In genomic region chr2:16615687-16616615, GRCh38 we compare ENCODE assay signal across 16 cellular contexts. TPM values are rescaled to one million over a fixed set of nuclear protein-coding genes. Genes with fewer than 3 reads are reported as not detected.
DNase-seq lines count a peak whose midpoint lies in the region; ATAC-seq and TF ChIP-seq lines count a peak whose summit lies in the region.
"Had no signal": no experiment of that assay in that cellular context is flagged by ENCODE, and none has a peak within 500 bp of the region (broad histone marks: within the 10 kb centered on the region; RNA-seq: fewer than 3 reads in every experiment).

No MANE protein-coding gene starts in this region.

- no peak for TF ChIP-seq POLR2A in heart left ventricle (IDR thresholded peaks at IDR 0.05)

- peaks cover 92 to 94% of the 10 kb centered on the region in 2 donors for H3K36me3 Mint-ChIP-seq in CD14-positive monocyte
- no peaks in the 10 kb centered on the region for H3K36me3 Mint-ChIP-seq in WTC11
- H3K36me3 Mint-ChIP-seq in neural crest cell (ENCODE audit: low read depth), result peaks cover 3% of the 10 kb centered on the region
- H3K36me3 Mint-ChIP-seq in CD8-positive, alpha-beta T cell, result no peaks in the 10 kb centered on the region

- H3K4me1 ChIP-seq in heart left ventricle (peaks cover 0 to 52% (median 26%) of the 10 kb centered on the region in 12 donors), BE2C (peaks cover 6% of the 10 kb centered on the region; the same call in 1 of the 2 replicates)
- no peaks in the 10 kb centered on the region for H3K4me1 ChIP-seq in CD8-positive, alpha-beta T cell (ENCODE audit: insufficient read depth, low read length)
- H3K4me1 ChIP-seq: parathyroid adenoma had no signal

- H3K27ac Mint-ChIP-seq in CD14-positive monocyte (peak overlapping the region in 2 of 7 donors; percentile 5 to 90), WTC11 (no peak overlapping the region), neural crest cell (ENCODE audit: unreplicated experiment) (peak overlapping the region; percentile 10)
- no peak overlapping the region for H3K27ac Mint-ChIP-seq in CD8-positive, alpha-beta T cell
- H3K27ac Mint-ChIP-seq: activated naive CD8-positive, alpha-beta T cell treated with anti-CD3 and anti-CD28 coated beads, Interleukin-2, amount 50 U/mL, for 24 hours had no signal

- H3K9me3 Mint-ChIP-seq in CD14-positive monocyte (peaks cover 0 to 2% (median 0%) of the 10 kb centered on the region in 7 donors), WTC11 (no peaks in the 10 kb centered on the region), neural crest cell (no peaks in the 10 kb centered on the region)
- H3K9me3 Mint-ChIP-seq in CD8-positive, alpha-beta T cell, result no peaks in the 10 kb centered on the region
- H3K9me3 Mint-ChIP-seq: activated naive CD8-positive, alpha-beta T cell treated with anti-CD3 and anti-CD28 coated beads, Interleukin-2, amount 50 U/mL, for 24 hours had no signal

- H3K9me3 ChIP-seq in heart left ventricle, result no peaks in the 10 kb centered on the region
- H3K9me3 ChIP-seq in CD8-positive, alpha-beta T cell (ENCODE audit: low read length), result no peaks in the 10 kb centered on the region
- no peaks in the 10 kb centered on the region for H3K9me3 ChIP-seq in BE2C
- H3K9me3 ChIP-seq: colonic mucosa, tibial artery had no signal

- H3K27me3 Mint-ChIP-seq in CD14-positive monocyte (ENCODE audit: low read depth in 3 of 3) (no peaks in the 10 kb centered on the region), WTC11 (ENCODE audit: low read depth) (no peaks in the 10 kb centered on the region), neural crest cell (ENCODE audit: low read depth) (no peaks in the 10 kb centered on the region)
- no peaks in the 10 kb centered on the region for H3K27me3 Mint-ChIP-seq in CD8-positive, alpha-beta T cell (ENCODE audit: low read depth)

- DNase-seq in CD14-positive monocyte (ENCODE audit: low spot score), result peak; percentile 23
- DNase-seq in WTC11 (ENCODE audit: low spot score), result peak; percentile 46
- DNase-seq in heart left ventricle, result peak in 3 of 5 donors; percentile 41 to 81 (median 60)
- no peak for DNase-seq in neural crest cell (ENCODE audit: low read depth, low spot score)
- no peak for DNase-seq in NCI-H2171 treated with DMSO at 0.1 percent for 48 hours (lab: John Stamatoyannopoulos, UW)
- DNase-seq in CD8-positive, alpha-beta T cell, result no peak
- no peak for DNase-seq in BE2C
- DNase-seq: activated CD4-positive, CD25-positive, alpha-beta regulatory T cell treated with anti-CD3 and anti-CD28 coated beads, Interleukin-2, amount 50 U/mL, for 72 hours; activated naive CD8-positive, alpha-beta T cell treated with anti-CD3 and anti-CD28 coated beads, Interleukin-2, amount 50 U/mL, for 24 hours; colonic mucosa; DMS 273 treated with DMSO at 0.1 percent for 48 hours; NCI-H1092 treated with DMSO at 0.1 percent for 48 hours; NCI-H226; tibial artery had no signal

- TF ChIP-seq CTCF in CD14-positive monocyte (IDR thresholded peaks at IDR 0.05) (no peak), WTC11 (IDR thresholded peaks at IDR 0.05) (no peak), heart left ventricle (IDR thresholded peaks at IDR 0.05) (no peak), neural crest cell (conservative IDR thresholded peaks at IDR 0.05) (no peak), BE2C (IDR thresholded peaks at IDR 0.05; ENCODE audit: low read depth, low read length) (no peak)
- no peak for TF ChIP-seq CTCF in CD8-positive, alpha-beta T cell (IDR thresholded peaks at IDR 0.05)

- H3K4me3 ChIP-seq in heart left ventricle (no peak overlapping the region), BE2C (ENCODE audit: low read depth, low read length) (no peak overlapping the region)
- no peak overlapping the region for H3K4me3 ChIP-seq in CD8-positive, alpha-beta T cell (ENCODE audit: low read depth, low read length)
- H3K4me3 ChIP-seq: colonic mucosa, tibial artery had no signal

- CTCF ChIA-PET in WTC11 (lab: Charles Lee), result interaction anchor here (1.3 to 5.0 kb wide), 4 partner anchors 9 to 141 kb away, joined by 6 to 118 read pairs (median 27); no protein-coding TSS in a partner anchor
- CTCF ChIA-PET in CD8-positive, alpha-beta T cell (lab: Charles Lee), result interaction anchor here (0.6 kb wide), 1 partner anchor 1855 kb away, joined by 3 read pairs; no protein-coding TSS in a partner anchor

- POLR2A ChIA-PET in WTC11 (lab: Charles Lee), result no interaction called here
- POLR2A ChIA-PET in CD8-positive, alpha-beta T cell (lab: Charles Lee), result no interaction called here

- H3K4me3 Mint-ChIP-seq in CD14-positive monocyte (no peak overlapping the region), WTC11 (no peak overlapping the region), neural crest cell (no peak overlapping the region)
- H3K4me3 Mint-ChIP-seq in CD8-positive, alpha-beta T cell, result no peak overlapping the region
- H3K4me3 Mint-ChIP-seq: activated naive CD8-positive, alpha-beta T cell treated with anti-CD3 and anti-CD28 coated beads, Interleukin-2, amount 50 U/mL, for 24 hours had no signal

- H3K27ac ChIP-seq in heart left ventricle, result peak overlapping the region in 4 of 12 donors; percentile 0 to 76 (median 44)
- no peak overlapping the region for H3K27ac ChIP-seq in CD8-positive, alpha-beta T cell (ENCODE audit: low read depth, low read length)
- H3K27ac ChIP-seq: colonic mucosa, parathyroid adenoma, tibial artery had no signal

- 80 to 84% (median 82%) methylated on average over 21 of the region's 21 CpGs for WGBS in heart left ventricle, 4 donors

- H3K36me3 ChIP-seq in heart left ventricle (peaks cover 0 to 29% (median 6%) of the 10 kb centered on the region in 9 donors), BE2C (no peaks in the 10 kb centered on the region)
- H3K36me3 ChIP-seq in CD8-positive, alpha-beta T cell (ENCODE audit: insufficient read depth, low read length), result no peaks in the 10 kb centered on the region
- H3K36me3 ChIP-seq: colonic mucosa had no signal

- H3K27me3 ChIP-seq in heart left ventricle (no peaks in the 10 kb centered on the region), BE2C (peaks cover 8% of the 10 kb centered on the region; the same call in 1 of the 2 replicates)
- no peaks in the 10 kb centered on the region for H3K27me3 ChIP-seq in CD8-positive, alpha-beta T cell (ENCODE audit: insufficient read depth, low read length)
- H3K27me3 ChIP-seq: colonic mucosa had no signal

- H3K4me1 Mint-ChIP-seq in CD14-positive monocyte, result peaks cover 66% of the 10 kb centered on the region
- peaks cover 26% of the 10 kb centered on the region for H3K4me1 Mint-ChIP-seq in WTC11
- peaks cover 18% of the 10 kb centered on the region for H3K4me1 Mint-ChIP-seq in neural crest cell
- H3K4me1 Mint-ChIP-seq in CD8-positive, alpha-beta T cell (ENCODE audit: low read depth), result no peaks in the 10 kb centered on the region
- H3K4me1 Mint-ChIP-seq: activated naive CD8-positive, alpha-beta T cell treated with anti-CD3 and anti-CD28 coated beads, Interleukin-2, amount 50 U/mL, for 24 hours had no signal

- ATAC-seq in WTC11 (peak; percentile 77), heart left ventricle (peak in 2 of 4 donors; percentile 66 to 80), GM19351 (IDR thresholded peaks at IDR 0.05; ENCODE audit: unreplicated experiment) (no peak)
- ATAC-seq in CD8-positive, alpha-beta T cell, result no peak
- ATAC-seq: activated naive CD8-positive, alpha-beta T cell treated with anti-CD3 and anti-CD28 coated beads, Interleukin-2, amount 50 U/mL, for 24 hours had no signal

- intact Hi-C loops in CD14-positive monocyte (cut with micrococcal nuclease), result no loop called here
- intact Hi-C loops in heart left ventricle (cut with DNase I), result loop anchor here in 7 of 10 donors (2.0 to 10.0 kb wide), 4 partner anchors 49 to 141 kb away; partner anchors contain the start of gene CYRIA (in 4 of the 7)
- intact Hi-C loops in CD8-positive, alpha-beta T cell (cut with DNase I, micrococcal nuclease), result no loop called here

TF ChIP-seq in WTC11, 78 proteins besides CTCF, POLR2A, EP300 and RAD21:
- TF ChIP-seq OVOL2 (CRISPR knock-in tag; IDR thresholded peaks at IDR 0.05; ENCODE audit: borderline replicate concordance) (no peak), MLX (CRISPR knock-in tag; IDR thresholded peaks at IDR 0.05) (no peak), MAX (CRISPR knock-in tag; IDR thresholded peaks at IDR 0.05) (no peak), E2F1 (CRISPR knock-in tag; IDR thresholded peaks at IDR 0.05) (no peak), NFATC4 (CRISPR knock-in tag; IDR thresholded peaks at IDR 0.05) (no peak)

RNA-seq across cellular contexts. Expression of gene CYRIA, which starts 49.7 kb away (rescaled TPM):
- polyA plus RNA-seq in CD14-positive monocyte, result 100 to 1,000 TPM in 1 of 2 donors, 10 to 100 TPM in 1; 72.4 to 101 TPM
- 6.2 to 8.3 TPM (median 7.1 TPM) in 3 replicates for total RNA-seq in WTC11 (2021)
- total RNA-seq in heart left ventricle, result 10 to 100 TPM in 2 of 9 donors, 1 to 10 TPM in 6, under 1 TPM in 1; 0.86 to 19.9 (median 3.0) TPM
- 1 to 10 TPM in 1 of 2 donors, under 1 TPM in 1; 0.95 to 1.6 TPM for polyA plus RNA-seq in heart left ventricle
- total RNA-seq in neural crest cell, result 10.2 and 11.1 TPM in 2 replicates
- 1 to 10 TPM; 2.0 to 2.6 TPM for total RNA-seq in CD8-positive, alpha-beta T cell
- polyA plus RNA-seq in BE2C (2012; ENCODE audit: insufficient read depth, insufficient read length, low read depth), result 0.66 TPM

Comparison
In these comparisons a context has a peak if more than half of its experiments do, and no peak if none do; other contexts are left out.
1. DNase-seq: peak in CD14-positive monocyte (single experiment), WTC11 (single experiment) and heart left ventricle (3 of 5); none in neural crest cell (single experiment), NCI-H2171 treated with DMSO at 0.1 percent for 48 hours (single experiment), CD8-positive, alpha-beta T cell (0 of 7) and BE2C (single experiment).
2. intact Hi-C loops: an anchor here in heart left ventricle (2.0 to 10.0 kb wide); none called in CD14-positive monocyte and CD8-positive, alpha-beta T cell.